Comparison of ENCODE assay signal across 31 cellular contexts in the genomic region with DNA sequence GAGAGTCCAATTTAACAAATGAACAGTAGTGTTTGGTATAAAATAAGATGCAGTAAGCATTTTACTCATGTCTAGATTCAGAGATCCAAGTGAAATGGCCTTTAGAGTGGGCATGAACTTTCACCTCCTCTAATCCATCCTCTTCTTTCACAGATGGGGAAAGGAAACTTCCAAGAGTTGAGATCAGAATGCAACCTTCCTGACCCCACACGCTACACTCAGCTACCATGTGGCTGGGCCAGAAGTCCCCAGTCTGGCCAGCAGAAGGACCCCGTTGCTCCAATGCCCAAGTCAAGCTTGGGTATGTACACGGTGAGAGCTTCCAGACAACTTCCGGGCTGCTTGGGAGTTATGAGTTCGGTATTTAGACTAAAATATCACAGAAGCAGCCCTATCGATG.
DNase-seq lines count a peak whose midpoint lies in the region; ATAC-seq, FAIRE-seq and TF ChIP-seq lines count a peak whose summit lies in the region.
"Had no signal": no experiment of that assay in that cellular context is flagged by ENCODE, and none has a peak within 500 bp of the region (broad histone marks: within the 10 kb centered on the region; RNA-seq: fewer than 3 reads in every experiment).

No MANE protein-coding gene starts in this region.

- H4K91ac ChIP-seq in H1 (replicated peaks; ENCODE audit: insufficient read length, low read length): no peak overlapping the region

- no peak overlapping the region for H2BK5ac ChIP-seq in H1 (ENCODE audit: low read depth, low read length)

- no peak overlapping the region for H3K18ac ChIP-seq in H1 (ENCODE audit: extremely low read depth, low read length)

- CTCF ChIA-PET in A549 (lab: Yijun Ruan, JAX): interaction anchor here (0.6 to 6.9 kb wide), 4 partner anchors 14 to 22 kb away, joined by 3 to 32 read pairs (median 4); no protein-coding TSS in a partner anchor
- CTCF ChIA-PET in H1 (lab: Charles Lee; ENCODE audit: partially characterized antibody): interaction anchor here (0.6 to 1.9 kb wide), 3 partner anchors 12 to 1002 kb away, joined by 3 to 4 read pairs (median 4); no protein-coding TSS in a partner anchor

- no peak overlapping the region for H3K23ac ChIP-seq in H1 (ENCODE audit: insufficient read length)

- H2AFZ ChIP-seq in H1 (ENCODE audit: low read length): no peak overlapping the region
- H2AFZ ChIP-seq: GM23338 had no signal

- TF ChIP-seq CTCF in A549 (IDR thresholded peaks at IDR 0.05): no peak
- no peak for TF ChIP-seq CTCF in H1 (IDR thresholded peaks at IDR 0.05; ENCODE audit: control extremely low read depth in 1 of 3, insufficient read depth in 1 of 3, low read depth in 1 of 3, low read length in 3 of 3)
- no peak for TF ChIP-seq CTCF in left lung (IDR thresholded peaks at IDR 0.05)

- H3K4me1 ChIP-seq in A549 (no peaks in the 10 kb centered on the region), H1 (replicated peaks in 1 of 4; ENCODE audit: control insufficient read depth in 3 of 4, insufficient read depth in 4 of 4, low read length in 3 of 4) (peaks cover 2 to 14% (median 11%) of the 10 kb centered on the region in 4 experiments), left lung (peaks cover 0 to 25% of the 10 kb centered on the region in 2 donors)
- H3K4me1 ChIP-seq: Caco-2, SJCRH30 had no signal

- H3K56ac ChIP-seq in H1 (replicated peaks; ENCODE audit: insufficient read length, low read depth, low read length): no peak overlapping the region

- no peak overlapping the region for H2AK5ac ChIP-seq in H1 (ENCODE audit: low read depth, low read length)

- no peak overlapping the region for H4K8ac ChIP-seq in H1 (ENCODE audit: extremely low read depth, insufficient read depth, low read length)

- no peak overlapping the region for H3K14ac ChIP-seq in H1 (ENCODE audit: insufficient read length)

- ATAC-seq in A549 (no peak), left lung (no peak)
- ATAC-seq: CD8-positive, alpha-beta T cell; GM12878; GM23338; SK-N-SH treated with all-trans-retinoic acid at 6 μM for 48 hours had no signal

- no peak overlapping the region for H2BK12ac ChIP-seq in H1 (ENCODE audit: low read depth, low read length)

- POLR2A ChIA-PET in A549 (lab: Yijun Ruan, JAX): no interaction called here
- POLR2A ChIA-PET in H1 (lab: Charles Lee; ENCODE audit: partially characterized antibody): no interaction called here

- H3K4ac ChIP-seq in H1 (replicated peaks; ENCODE audit: insufficient read length, low read depth, low read length): no peak overlapping the region

- TF ChIP-seq POLR2A in A549 (IDR thresholded peaks at IDR 0.05; ENCODE audit: low read length) (no peak), GM12892 (IDR thresholded peaks at IDR 0.05; ENCODE audit: low read depth, low read length) (no peak), H1 (IDR thresholded peaks at IDR 0.05; ENCODE audit: control extremely low read depth in 1 of 2, low read depth in 2 of 2, low read length in 2 of 2) (no peak), erythroblast (IDR thresholded peaks at IDR 0.05; ENCODE audit: low read length) (no peak)

- 0 out of 2 replicates have a peak overlapping the region, but pooled peaks have one; percentile 29 for H2BK20ac ChIP-seq in H1 (ENCODE audit: low read length)

- peak overlapping the region; percentile 21 for H4K5ac ChIP-seq in H1 (ENCODE audit: insufficient read length, low read depth, low read length)

- no peaks in the 10 kb centered on the region for H3K27me3 ChIP-seq in H1 (replicated peaks in 1 of 4; ENCODE audit: control insufficient read depth in 3 of 4, extremely low read depth in 1 of 4, insufficient read depth in 3 of 4, low read length in 3 of 4)
- H3K27me3 ChIP-seq in left lung: no peaks in the 10 kb centered on the region
- H3K27me3 ChIP-seq: MG63, SJCRH30 had no signal

- intact Hi-C loops in left lung (cut with DNase I): no loop called here

- TF ChIP-seq RAD21 in A549 (conservative IDR thresholded peaks at IDR 0.05 in 1 of 2, IDR thresholded peaks at IDR 0.05 in 1 of 2) (no peak), H1 (IDR thresholded peaks at IDR 0.05 in 1 of 2, conservative IDR thresholded peaks at IDR 0.05 in 1 of 2; ENCODE audit: low read depth in 2 of 2, low read length in 2 of 2) (no peak)

- 64% methylated on average over 6 of the region's 6 CpGs for WGBS in A549 (ENCODE audit: missing lambda C conversion rate)
- 82% methylated on average over 6 of the region's 6 CpGs; no CpG with 5 or more reads in 1 of the 2 experiments for WGBS in H1 (ENCODE audit: extremely low coverage in 1 of 2, insufficient coverage in 1 of 2, insufficient read length in 1 of 2, insufficient replicate concordance in 2 of 2, low coverage in 1 of 2, low lambda C conversion rate in 2 of 2, missing lambda C conversion rate in 1 of 2), 2 experiments

- no peak overlapping the region for H2BK120ac ChIP-seq in H1 (replicated peaks; ENCODE audit: low read depth, low read length)

- no peak overlapping the region for H3K27ac ChIP-seq in A549
- H3K27ac ChIP-seq in H1 (ENCODE audit: low read depth, low read length): no peak overlapping the region
- H3K27ac ChIP-seq in left lung: no peak overlapping the region
- H3K27ac ChIP-seq: SJCRH30 had no signal

- H3K79me2 ChIP-seq in H1 (ENCODE audit: control insufficient read depth in 1 of 2, insufficient read depth in 2 of 2, low read length in 2 of 2): no peaks in the 10 kb centered on the region

- H3K36me3 ChIP-seq in H1 (ENCODE audit: control insufficient read depth in 2 of 4, insufficient read depth in 4 of 4, low read length in 3 of 4) (no peaks in the 10 kb centered on the region), left lung (peaks cover 0 to 20% of the 10 kb centered on the region in 2 donors)
- H3K36me3 ChIP-seq: MG63 had no signal

- H3K4me3 ChIP-seq in A549 (no peak overlapping the region), H1 (ENCODE audit: extremely low read depth in 1 of 4, insufficient read depth in 2 of 4, low read depth in 3 of 4, low read length in 4 of 4) (no peak overlapping the region), left lung (no peak overlapping the region)
- H3K4me3 ChIP-seq: GM12878, GM23338, MG63, SJCRH30 had no signal

- no peak overlapping the region for H3K9ac ChIP-seq in H1 (replicated peaks in 1 of 4; ENCODE audit: extremely low read depth in 1 of 4, low read depth in 3 of 4, low read length in 3 of 4)

- H4K20me1 ChIP-seq in H1 (replicated peaks in 1 of 2; ENCODE audit: control insufficient read depth in 1 of 2, insufficient read depth in 2 of 2, low read length in 2 of 2): no peaks in the 10 kb centered on the region

- H2BK15ac ChIP-seq in H1 (ENCODE audit: low read length): no peak overlapping the region

- FAIRE-seq in A549 (lab: Jason Lieb, UNC) (no peak), GM12892 (lab: Jason Lieb, UNC) (peak; percentile 54), H1 (lab: Jason Lieb, UNC) (no peak)
- FAIRE-seq: A204.1, GM12878, RCC 7860 had no signal

- DNase-seq in A549 (ENCODE audit: low read depth in 1 of 2, low spot score in 1 of 2): no peak
- no peak for DNase-seq in GM12892 (ENCODE audit: insufficient read length)
- DNase-seq in H1 (ENCODE audit: low read depth in 1 of 2, low spot score in 2 of 2): no peak
- peak; percentile 60 for DNase-seq in pons (ENCODE audit: low spot score)
- DNase-seq in SHP77 treated with DMSO at 0.1 percent for 48 hours (lab: John Stamatoyannopoulos, UW): no peak
- DNase-seq in left lung: no peak
- DNase-seq in erythroblast (lab: John Stamatoyannopoulos, UW): no peak
- DNase-seq: AML-193; C1 segment of cervical spinal cord; Caco-2; CD8-positive, alpha-beta T cell; DMS79; EL; GDM1; HCEC 1CT; IMR-90; KG1; MG63; NCI-H1092; NCI-H1417 treated with DMSO at 0.1 percent for 48 hours; NCI-H1694 treated with DMSO at 0.1 percent for 48 hours; NCI-H2081; NCI-H226; NCI-H510A; NCI-H69; SJCRH30 had no signal

- H3K23me2 ChIP-seq in H1 (ENCODE audit: low read depth, low read length): no peaks in the 10 kb centered on the region

- H3K9me3 ChIP-seq in A549: no peaks in the 10 kb centered on the region
- no peaks in the 10 kb centered on the region for H3K9me3 ChIP-seq in H1 (ENCODE audit: insufficient read depth in 2 of 2, low read depth in 1 of 2, low read length in 1 of 2)
- no peaks in the 10 kb centered on the region for H3K9me3 ChIP-seq in left lung
- H3K9me3 ChIP-seq: Caco-2, MG63, SJCRH30 had no signal

- H3K4me2 ChIP-seq in A549: no peak overlapping the region
- H3K4me2 ChIP-seq in H1 (ENCODE audit: insufficient read depth in 1 of 2, low read depth in 2 of 2, low read length in 2 of 2): no peak overlapping the region
- H3K4me2 ChIP-seq: GM23338 had no signal

- TF ChIP-seq EP300 in A549 (IDR thresholded peaks at IDR 0.05) (no peak), H1 (IDR thresholded peaks at IDR 0.05; ENCODE audit: borderline replicate concordance in 1 of 2, low read depth in 2 of 2, low read length in 2 of 2) (no peak)

- H3K79me1 ChIP-seq in H1 (ENCODE audit: low read depth, low read length): no peaks in the 10 kb centered on the region

TF ChIP-seq in A549, 52 proteins besides CTCF, POLR2A, EP300 and RAD21:
- TF ChIP-seq MAFK (IDR thresholded peaks at IDR 0.05; ENCODE audit: partially characterized antibody) (peak; percentile 11), NPAS2 (CRISPR knock-in tag; IDR thresholded peaks at IDR 0.05; ENCODE audit: borderline replicate concordance) (no peak), FOXS1 (CRISPR knock-in tag; IDR thresholded peaks at IDR 0.05) (no peak)

TF ChIP-seq in H1, 55 proteins besides CTCF, POLR2A, EP300 and RAD21:
- TF ChIP-seq CHD1 (IDR thresholded peaks at IDR 0.05; ENCODE audit: low read depth, low read length) (no peak), SAP30 (IDR thresholded peaks at IDR 0.05; ENCODE audit: insufficient read depth, insufficient replicate concordance, low read length) (no peak), SRF (IDR thresholded peaks at IDR 0.05; ENCODE audit: low read depth, low read length) (no peak), SP1 (IDR thresholded peaks at IDR 0.05; ENCODE audit: low read depth, low read length) (no peak), CBX8 (IDR thresholded peaks at IDR 0.05; ENCODE audit: borderline replicate concordance, low read depth, low read length) (no peak), SUZ12 (IDR thresholded peaks at IDR 0.05; ENCODE audit: low read length) (no peak)
